Comparison of ENCODE assay signal across 1 cellular context in the genomic region with DNA sequence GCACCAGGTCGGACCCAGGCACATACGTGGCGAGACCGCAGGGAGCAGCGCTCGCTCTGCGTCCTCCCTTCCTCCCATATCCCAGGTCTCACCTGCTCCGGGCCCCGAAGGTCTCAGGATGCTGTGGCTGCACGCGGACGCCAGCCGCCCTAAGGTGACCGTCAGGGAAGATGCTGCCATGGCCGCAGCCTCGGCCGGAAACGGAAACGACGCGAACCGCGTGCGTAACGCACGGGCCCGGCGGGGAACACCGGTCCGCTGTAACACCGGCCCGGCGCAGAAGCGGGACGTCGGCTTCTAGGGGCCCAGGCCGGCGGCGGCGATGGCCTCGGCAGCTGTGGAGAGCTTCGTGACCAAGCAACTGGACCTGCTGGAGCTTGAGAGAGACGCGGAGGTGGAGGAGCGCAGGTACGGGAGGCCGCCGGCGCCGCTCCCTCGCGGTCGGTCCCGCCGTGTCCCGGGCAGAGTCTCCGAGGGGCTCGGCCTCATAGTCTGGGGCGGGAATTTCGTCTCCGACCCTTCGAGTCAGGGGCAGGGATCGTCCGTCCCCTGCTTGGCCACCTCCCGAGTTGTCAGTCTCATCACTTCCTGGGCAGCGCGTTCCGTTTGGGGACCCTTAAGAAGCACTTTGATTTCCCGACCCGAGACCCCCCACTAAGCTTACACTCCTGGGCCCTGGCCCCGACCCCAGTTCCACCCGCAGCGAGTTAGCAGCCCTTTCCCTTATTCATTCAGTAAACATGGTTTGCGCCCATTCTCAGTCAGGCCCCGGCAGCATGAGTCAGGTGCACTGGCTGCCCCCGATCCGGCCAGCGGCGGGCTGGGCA.
TF ChIP-seq lines count a peak whose summit lies in the region.

A gene (plus strand): TSS at position 261 of the 827 bp plus-strand sequence. CDS start 62 bp downstream, at position 323.
A gene (minus strand): TSS at position 202 of the 827 bp plus-strand sequence. CDS start 22 bp downstream, at position 180.

TF ChIP-seq in K562, 482 proteins besides CTCF, POLR2A, EP300 and RAD21 (continued from another document):
- TF ChIP-seq, protein P1, sequence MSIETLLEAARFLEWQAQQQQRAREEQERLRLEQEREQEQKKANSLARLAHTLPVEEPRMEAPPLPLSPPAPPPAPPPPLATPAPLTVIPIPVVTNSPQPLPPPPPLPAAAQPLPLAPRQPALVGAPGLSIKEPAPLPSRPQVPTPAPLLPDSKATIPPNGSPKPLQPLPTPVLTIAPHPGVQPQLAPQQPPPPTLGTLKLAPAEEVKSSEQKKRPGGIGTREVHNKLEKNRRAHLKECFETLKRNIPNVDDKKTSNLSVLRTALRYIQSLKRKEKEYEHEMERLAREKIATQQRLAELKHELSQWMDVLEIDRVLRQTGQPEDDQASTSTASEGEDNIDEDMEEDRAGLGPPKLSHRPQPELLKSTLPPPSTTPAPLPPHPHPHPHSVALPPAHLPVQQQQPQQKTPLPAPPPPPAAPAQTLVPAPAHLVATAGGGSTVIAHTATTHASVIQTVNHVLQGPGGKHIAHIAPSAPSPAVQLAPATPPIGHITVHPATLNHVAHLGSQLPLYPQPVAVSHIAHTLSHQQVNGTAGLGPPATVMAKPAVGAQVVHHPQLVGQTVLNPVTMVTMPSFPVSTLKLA (conservative IDR thresholded peaks at IDR 0.05): peak; percentile 80 to 91
- TF ChIP-seq ZNF212 (CRISPR knock-in tag; IDR thresholded peaks at IDR 0.05) (no peak; the same call in 1 of the 2 replicates), ZNF507 (tag; conservative IDR thresholded peaks at IDR 0.05) (no peak), ZC3H11A (IDR thresholded peaks at IDR 0.05; ENCODE audit: low read depth, low read length) (peak; percentile 86; the same call in 1 of the 2 replicates), ZNF76 (CRISPR knock-in tag; IDR thresholded peaks at IDR 0.05; ENCODE audit: borderline replicate concordance) (peak; percentile 84; the same call in 1 of the 2 replicates), ZBTB17 (CRISPR knock-in tag; IDR thresholded peaks at IDR 0.05) (peak; percentile 60; the same call in 1 of the 2 replicates), RB1 (IDR thresholded peaks at IDR 0.05; ENCODE audit: low read depth) (peak; percentile 98), SMAD1 (IDR thresholded peaks at IDR 0.05; ENCODE audit: low read depth, low read length, partially characterized antibody) (peak; percentile 63), NEUROD1 (IDR thresholded peaks at IDR 0.05; ENCODE audit: borderline replicate concordance, low read depth, low read length, partially characterized antibody) (peak; percentile 92), RFX5 (IDR thresholded peaks at IDR 0.05; ENCODE audit: low read depth, low read length) (peak; percentile 23; the same call in 1 of the 2 replicates), LCOR (CRISPR knock-in tag; IDR thresholded peaks at IDR 0.05) (peak; percentile 87), HNRNPL (IDR thresholded peaks at IDR 0.05; ENCODE audit: low read depth, low read length) (0 out of 2 replicates have a peak, but pooled peaks have one; percentile 30), ETV5 (CRISPR knock-in tag; IDR thresholded peaks at IDR 0.05; ENCODE audit: low read depth) (peak; percentile 80), BCL6 (CRISPR knock-in tag; IDR thresholded peaks at IDR 0.05) (peak; percentile 64; the same call in 1 of the 2 replicates), ETV1 (tag; conservative IDR thresholded peaks at IDR 0.05; ENCODE audit: low read depth) (peak; percentile 73), XRCC3 (IDR thresholded peaks at IDR 0.05) (no peak), TAF7 (tag; IDR thresholded peaks at IDR 0.05) (peak; percentile 93), FOXK2 (conservative IDR thresholded peaks at IDR 0.05 in 1 of 2, IDR thresholded peaks at IDR 0.05 in 1 of 2; ENCODE audit: low read depth in 2 of 2) (peak; percentile 61 to 68; a peak in 3 of 4 replicates), CEBPG (CRISPR knock-in tag; IDR thresholded peaks at IDR 0.05) (no peak), CEBPG (tag; conservative IDR thresholded peaks at IDR 0.05 in 1 of 2, IDR thresholded peaks at IDR 0.05 in 1 of 2) (no peak), HDAC3 (IDR thresholded peaks at IDR 0.05; ENCODE audit: borderline replicate concordance, partially characterized antibody) (peak; percentile 53), GTF2A2 (tag; IDR thresholded peaks at IDR 0.05) (0 out of 2 replicates have a peak, but pooled peaks have one; percentile 64), U2AF1 (optimal IDR thresholded peaks at IDR 0.05; ENCODE audit: low read depth, low read length) (peak; percentile 98), DACH1 (IDR thresholded peaks at IDR 0.05; ENCODE audit: partially characterized antibody) (peak; percentile 30), ATF1 (CRISPR knock-in tag; IDR thresholded peaks at IDR 0.05) (peak; percentile 94), ATF1 (tag; IDR thresholded peaks at IDR 0.05) (peak; percentile 99), KLF6 (CRISPR knock-in tag; IDR thresholded peaks at IDR 0.05; ENCODE audit: borderline replicate concordance) (peak; percentile 39; the same call in 1 of the 2 replicates), NFYB (IDR thresholded peaks at IDR 0.05; ENCODE audit: extremely low read depth, insufficient read length) (no peak), ELF1 (tag; IDR thresholded peaks at IDR 0.05) (peak; percentile 7; the same call in 1 of the 2 replicates), SP1 (CRISPR knock-in tag; IDR thresholded peaks at IDR 0.05) (peak; percentile 93), POLR2AphosphoS5 (IDR thresholded peaks at IDR 0.05; ENCODE audit: control insufficient read depth, insufficient read depth, low read depth, low read length) (peak; percentile 92), ESRRA (IDR thresholded peaks at IDR 0.05; ENCODE audit: borderline replicate concordance, low read depth) (peak; percentile 95), ESRRB (CRISPR knock-in tag; IDR thresholded peaks at IDR 0.05; ENCODE audit: borderline replicate concordance) (no peak; the same call in 1 of the 2 replicates), ZNF133 (CRISPR knock-in tag; IDR thresholded peaks at IDR 0.05) (peak; percentile 57; the same call in 1 of the 2 replicates), IRF2 (CRISPR knock-in tag; IDR thresholded peaks at IDR 0.05) (no peak), CREM (IDR thresholded peaks at IDR 0.05; ENCODE audit: low read depth) (peak; percentile 99)
- TF ChIP-seq, protein P2, sequence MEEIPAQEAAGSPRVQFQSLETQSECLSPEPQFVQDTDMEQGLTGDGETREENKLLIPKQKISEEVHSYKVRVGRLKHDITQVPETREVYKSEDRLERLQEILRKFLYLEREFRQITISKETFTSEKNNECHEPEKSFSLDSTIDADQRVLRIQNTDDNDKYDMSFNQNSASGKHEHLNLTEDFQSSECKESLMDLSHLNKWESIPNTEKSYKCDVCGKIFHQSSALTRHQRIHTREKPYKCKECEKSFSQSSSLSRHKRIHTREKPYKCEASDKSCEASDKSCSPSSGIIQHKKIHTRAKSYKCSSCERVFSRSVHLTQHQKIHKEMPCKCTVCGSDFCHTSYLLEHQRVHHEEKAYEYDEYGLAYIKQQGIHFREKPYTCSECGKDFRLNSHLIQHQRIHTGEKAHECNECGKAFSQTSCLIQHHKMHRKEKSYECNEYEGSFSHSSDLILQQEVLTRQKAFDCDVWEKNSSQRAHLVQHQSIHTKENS (CRISPR knock-in tag; IDR thresholded peaks at IDR 0.05): 0 out of 2 replicates have a peak, but pooled peaks have one; percentile 6
- TF ChIP-seq, protein P3, sequence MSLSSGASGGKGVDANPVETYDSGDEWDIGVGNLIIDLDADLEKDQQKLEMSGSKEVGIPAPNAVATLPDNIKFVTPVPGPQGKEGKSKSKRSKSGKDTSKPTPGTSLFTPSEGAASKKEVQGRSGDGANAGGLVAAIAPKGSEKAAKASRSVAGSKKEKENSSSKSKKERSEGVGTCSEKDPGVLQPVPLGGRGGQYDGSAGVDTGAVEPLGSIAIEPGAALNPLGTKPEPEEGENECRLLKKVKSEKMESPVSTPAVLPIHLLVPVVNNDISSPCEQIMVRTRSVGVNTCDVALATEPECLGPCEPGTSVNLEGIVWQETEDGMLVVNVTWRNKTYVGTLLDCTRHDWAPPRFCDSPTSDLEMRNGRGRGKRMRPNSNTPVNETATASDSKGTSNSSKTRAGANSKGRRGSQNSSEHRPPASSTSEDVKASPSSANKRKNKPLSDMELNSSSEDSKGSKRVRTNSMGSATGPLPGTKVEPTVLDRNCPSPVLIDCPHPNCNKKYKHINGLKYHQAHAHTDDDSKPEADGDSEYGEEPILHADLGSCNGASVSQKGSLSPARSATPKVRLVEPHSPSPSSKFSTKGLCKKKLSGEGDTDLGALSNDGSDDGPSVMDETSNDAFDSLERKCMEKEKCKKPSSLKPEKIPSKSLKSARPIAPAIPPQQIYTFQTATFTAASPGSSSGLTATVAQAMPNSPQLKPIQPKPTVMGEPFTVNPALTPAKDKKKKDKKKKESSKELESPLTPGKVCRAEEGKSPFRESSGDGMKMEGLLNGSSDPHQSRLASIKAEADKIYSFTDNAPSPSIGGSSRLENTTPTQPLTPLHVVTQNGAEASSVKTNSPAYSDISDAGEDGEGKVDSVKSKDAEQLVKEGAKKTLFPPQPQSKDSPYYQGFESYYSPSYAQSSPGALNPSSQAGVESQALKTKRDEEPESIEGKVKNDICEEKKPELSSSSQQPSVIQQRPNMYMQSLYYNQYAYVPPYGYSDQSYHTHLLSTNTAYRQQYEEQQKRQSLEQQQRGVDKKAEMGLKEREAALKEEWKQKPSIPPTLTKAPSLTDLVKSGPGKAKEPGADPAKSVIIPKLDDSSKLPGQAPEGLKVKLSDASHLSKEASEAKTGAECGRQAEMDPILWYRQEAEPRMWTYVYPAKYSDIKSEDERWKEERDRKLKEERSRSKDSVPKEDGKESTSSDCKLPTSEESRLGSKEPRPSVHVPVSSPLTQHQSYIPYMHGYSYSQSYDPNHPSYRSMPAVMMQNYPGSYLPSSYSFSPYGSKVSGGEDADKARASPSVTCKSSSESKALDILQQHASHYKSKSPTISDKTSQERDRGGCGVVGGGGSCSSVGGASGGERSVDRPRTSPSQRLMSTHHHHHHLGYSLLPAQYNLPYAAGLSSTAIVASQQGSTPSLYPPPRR (CRISPR knock-in tag; IDR thresholded peaks at IDR 0.05; ENCODE audit: borderline replicate concordance): 0 out of 2 replicates have a peak, but pooled peaks have one; percentile 64
- TF ChIP-seq, protein P4, sequence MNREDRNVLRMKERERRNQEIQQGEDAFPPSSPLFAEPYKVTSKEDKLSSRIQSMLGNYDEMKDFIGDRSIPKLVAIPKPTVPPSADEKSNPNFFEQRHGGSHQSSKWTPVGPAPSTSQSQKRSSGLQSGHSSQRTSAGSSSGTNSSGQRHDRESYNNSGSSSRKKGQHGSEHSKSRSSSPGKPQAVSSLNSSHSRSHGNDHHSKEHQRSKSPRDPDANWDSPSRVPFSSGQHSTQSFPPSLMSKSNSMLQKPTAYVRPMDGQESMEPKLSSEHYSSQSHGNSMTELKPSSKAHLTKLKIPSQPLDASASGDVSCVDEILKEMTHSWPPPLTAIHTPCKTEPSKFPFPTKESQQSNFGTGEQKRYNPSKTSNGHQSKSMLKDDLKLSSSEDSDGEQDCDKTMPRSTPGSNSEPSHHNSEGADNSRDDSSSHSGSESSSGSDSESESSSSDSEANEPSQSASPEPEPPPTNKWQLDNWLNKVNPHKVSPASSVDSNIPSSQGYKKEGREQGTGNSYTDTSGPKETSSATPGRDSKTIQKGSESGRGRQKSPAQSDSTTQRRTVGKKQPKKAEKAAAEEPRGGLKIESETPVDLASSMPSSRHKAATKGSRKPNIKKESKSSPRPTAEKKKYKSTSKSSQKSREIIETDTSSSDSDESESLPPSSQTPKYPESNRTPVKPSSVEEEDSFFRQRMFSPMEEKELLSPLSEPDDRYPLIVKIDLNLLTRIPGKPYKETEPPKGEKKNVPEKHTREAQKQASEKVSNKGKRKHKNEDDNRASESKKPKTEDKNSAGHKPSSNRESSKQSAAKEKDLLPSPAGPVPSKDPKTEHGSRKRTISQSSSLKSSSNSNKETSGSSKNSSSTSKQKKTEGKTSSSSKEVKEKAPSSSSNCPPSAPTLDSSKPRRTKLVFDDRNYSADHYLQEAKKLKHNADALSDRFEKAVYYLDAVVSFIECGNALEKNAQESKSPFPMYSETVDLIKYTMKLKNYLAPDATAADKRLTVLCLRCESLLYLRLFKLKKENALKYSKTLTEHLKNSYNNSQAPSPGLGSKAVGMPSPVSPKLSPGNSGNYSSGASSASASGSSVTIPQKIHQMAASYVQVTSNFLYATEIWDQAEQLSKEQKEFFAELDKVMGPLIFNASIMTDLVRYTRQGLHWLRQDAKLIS (CRISPR knock-in tag; IDR thresholded peaks at IDR 0.05): no peak; the same call in 1 of the 2 replicates
- TF ChIP-seq, protein P5, sequence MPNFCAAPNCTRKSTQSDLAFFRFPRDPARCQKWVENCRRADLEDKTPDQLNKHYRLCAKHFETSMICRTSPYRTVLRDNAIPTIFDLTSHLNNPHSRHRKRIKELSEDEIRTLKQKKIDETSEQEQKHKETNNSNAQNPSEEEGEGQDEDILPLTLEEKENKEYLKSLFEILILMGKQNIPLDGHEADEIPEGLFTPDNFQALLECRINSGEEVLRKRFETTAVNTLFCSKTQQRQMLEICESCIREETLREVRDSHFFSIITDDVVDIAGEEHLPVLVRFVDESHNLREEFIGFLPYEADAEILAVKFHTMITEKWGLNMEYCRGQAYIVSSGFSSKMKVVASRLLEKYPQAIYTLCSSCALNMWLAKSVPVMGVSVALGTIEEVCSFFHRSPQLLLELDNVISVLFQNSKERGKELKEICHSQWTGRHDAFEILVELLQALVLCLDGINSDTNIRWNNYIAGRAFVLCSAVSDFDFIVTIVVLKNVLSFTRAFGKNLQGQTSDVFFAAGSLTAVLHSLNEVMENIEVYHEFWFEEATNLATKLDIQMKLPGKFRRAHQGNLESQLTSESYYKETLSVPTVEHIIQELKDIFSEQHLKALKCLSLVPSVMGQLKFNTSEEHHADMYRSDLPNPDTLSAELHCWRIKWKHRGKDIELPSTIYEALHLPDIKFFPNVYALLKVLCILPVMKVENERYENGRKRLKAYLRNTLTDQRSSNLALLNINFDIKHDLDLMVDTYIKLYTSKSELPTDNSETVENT (CRISPR knock-in tag; IDR thresholded peaks at IDR 0.05): peak; percentile 90
- TF ChIP-seq, protein P6, sequence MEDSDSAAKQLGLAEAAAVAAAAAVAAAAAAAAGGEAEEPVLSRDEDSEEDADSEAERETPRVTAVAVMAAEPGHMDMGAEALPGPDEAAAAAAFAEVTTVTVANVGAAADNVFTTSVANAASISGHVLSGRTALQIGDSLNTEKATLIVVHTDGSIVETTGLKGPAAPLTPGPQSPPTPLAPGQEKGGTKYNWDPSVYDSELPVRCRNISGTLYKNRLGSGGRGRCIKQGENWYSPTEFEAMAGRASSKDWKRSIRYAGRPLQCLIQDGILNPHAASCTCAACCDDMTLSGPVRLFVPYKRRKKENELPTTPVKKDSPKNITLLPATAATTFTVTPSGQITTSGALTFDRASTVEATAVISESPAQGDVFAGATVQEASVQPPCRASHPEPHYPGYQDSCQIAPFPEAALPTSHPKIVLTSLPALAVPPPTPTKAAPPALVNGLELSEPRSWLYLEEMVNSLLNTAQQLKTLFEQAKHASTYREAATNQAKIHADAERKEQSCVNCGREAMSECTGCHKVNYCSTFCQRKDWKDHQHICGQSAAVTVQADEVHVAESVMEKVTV (CRISPR knock-in tag; IDR thresholded peaks at IDR 0.05): peak; percentile 32; the same call in 1 of the 2 replicates
- TF ChIP-seq, protein P7, sequence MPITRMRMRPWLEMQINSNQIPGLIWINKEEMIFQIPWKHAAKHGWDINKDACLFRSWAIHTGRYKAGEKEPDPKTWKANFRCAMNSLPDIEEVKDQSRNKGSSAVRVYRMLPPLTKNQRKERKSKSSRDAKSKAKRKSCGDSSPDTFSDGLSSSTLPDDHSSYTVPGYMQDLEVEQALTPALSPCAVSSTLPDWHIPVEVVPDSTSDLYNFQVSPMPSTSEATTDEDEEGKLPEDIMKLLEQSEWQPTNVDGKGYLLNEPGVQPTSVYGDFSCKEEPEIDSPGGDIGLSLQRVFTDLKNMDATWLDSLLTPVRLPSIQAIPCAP (CRISPR knock-in tag; IDR thresholded peaks at IDR 0.05; ENCODE audit: borderline replicate concordance): no peak
TF ChIP-seq in K562: peak in this region for 203.
